Comparison of ENCODE assay signal across 17 cellular contexts in genomic region chr4:8552581-8553205, GRCh38. TPM values are rescaled to one million over a fixed set of nuclear protein-coding genes. Genes with fewer than 3 reads are reported as not detected.
DNase-seq lines count a peak whose midpoint lies in the region; ATAC-seq and TF ChIP-seq lines count a peak whose summit lies in the region.
"Had no signal": no experiment of that assay in that cellular context is flagged by ENCODE, and none has a peak within 500 bp of the region (broad histone marks: within the 10 kb centered on the region; RNA-seq: fewer than 3 reads in every experiment).

No MANE protein-coding gene starts in this region.

- TF ChIP-seq CTCF in GM23338 (conservative IDR thresholded peaks at IDR 0.05; ENCODE audit: low read depth in 2 of 2) (no peak), endodermal cell (conservative IDR thresholded peaks at IDR 0.05) (no peak), osteoblast (IDR thresholded peaks at IDR 0.05; ENCODE audit: extremely low read depth, low read depth, low read length) (no peak), upper lobe of left lung (IDR thresholded peaks at IDR 0.05) (no peak)

- DNase-seq in GM23338 (ENCODE audit: low spot score) (no peak), endodermal cell (peak; percentile 38), osteoblast (ENCODE audit: insufficient read length, low spot score, missing footprints) (peak; percentile 70), upper lobe of left lung (peak; percentile 7 to 33), middle frontal gyrus (ENCODE audit: extremely low spot score, low spot score) (no peak), NCI-H1092 (lab: John Stamatoyannopoulos, UW) (no peak)
- DNase-seq: AML-193; CD4-positive, alpha-beta T cell; DMS153; DMS79; GDM1; GM23248; HCEC 1CT; IMR-90 had no signal

- H3K36me3 ChIP-seq in GM23338 (ENCODE audit: insufficient read depth) (no peaks in the 10 kb centered on the region; the same call in 1 of the 2 replicates), endodermal cell (ENCODE audit: control insufficient read depth, insufficient read depth, low read length) (no peaks in the 10 kb centered on the region), osteoblast (ENCODE audit: insufficient read depth, low read length) (no peaks in the 10 kb centered on the region), upper lobe of left lung (no peaks in the 10 kb centered on the region)

- ATAC-seq in GM23338 = no peak
- ATAC-seq in upper lobe of left lung (ENCODE audit: low FRiP score in 2 of 2) = no peak
- ATAC-seq in HG03342 (IDR thresholded peaks at IDR 0.05; ENCODE audit: unreplicated experiment) = no peak

- H3K27me3 Mint-ChIP-seq in GM23338 (ENCODE audit: insufficient read depth, low read depth, poor library complexity) (peaks cover 15% of the 10 kb centered on the region), endodermal cell (ENCODE audit: insufficient read depth) (no peaks in the 10 kb centered on the region)
- H3K27me3 Mint-ChIP-seq: CD4-positive, alpha-beta T cell had no signal

- H3K9me2 ChIP-seq in GM23338 (ENCODE audit: insufficient read depth) = no peaks in the 10 kb centered on the region

- H3K4me1 ChIP-seq in GM23338 (ENCODE audit: insufficient read depth) (no peaks in the 10 kb centered on the region), endodermal cell (ENCODE audit: control insufficient read depth, insufficient read depth, low read length) (peaks cover 9% of the 10 kb centered on the region), osteoblast (ENCODE audit: insufficient read depth, low read length) (peaks cover 10% of the 10 kb centered on the region), upper lobe of left lung (no peaks in the 10 kb centered on the region)

- TF ChIP-seq EP300 in upper lobe of left lung (IDR thresholded peaks at IDR 0.05) = no peak

- H2AFZ ChIP-seq in GM23338 = no peak overlapping the region
- H2AFZ ChIP-seq in osteoblast (ENCODE audit: low read length) = no peak overlapping the region
- H2AFZ ChIP-seq: GM23248 had no signal

- H3K9ac ChIP-seq in endodermal cell (ENCODE audit: extremely low read depth, low read length, poor library complexity, severe bottlenecking) = no peak overlapping the region
- H3K9ac ChIP-seq: GM23248 had no signal

- no peaks in the 10 kb centered on the region for H3F3A ChIP-seq in GM23338 (replicated peaks; ENCODE audit: low read depth)

- no peak overlapping the region for H3K27ac ChIP-seq in GM23338 (ENCODE audit: low read depth)
- no peak overlapping the region for H3K27ac ChIP-seq in endodermal cell (ENCODE audit: low read depth, low read length)
- H3K27ac ChIP-seq in osteoblast (ENCODE audit: low read depth, low read length) = no peak overlapping the region
- H3K27ac ChIP-seq in upper lobe of left lung = no peak overlapping the region
- H3K27ac ChIP-seq: C4-2B, GM23248 had no signal

- H3K4me2 ChIP-seq in GM23338 (no peak overlapping the region), osteoblast (ENCODE audit: insufficient read depth, low read length) (no peak overlapping the region)

- H3K27ac Mint-ChIP-seq in GM23338 (0 out of 2 replicates have a peak overlapping the region, but pooled peaks have one; percentile 66), endodermal cell (no peak overlapping the region)
- H3K27ac Mint-ChIP-seq: CD4-positive, alpha-beta T cell had no signal

- H3K9me3 ChIP-seq in endodermal cell (ENCODE audit: control insufficient read depth, low read length) (no peaks in the 10 kb centered on the region), osteoblast (ENCODE audit: low read depth, low read length) (no peaks in the 10 kb centered on the region), upper lobe of left lung (no peaks in the 10 kb centered on the region)

- H3K4me3 Mint-ChIP-seq in GM23338 = no peak overlapping the region; the same call in 2 of the 3 replicates
- H3K4me3 Mint-ChIP-seq in endodermal cell = no peak overlapping the region
- H3K4me3 Mint-ChIP-seq: CD4-positive, alpha-beta T cell had no signal

- H3K4me3 ChIP-seq in GM23338 = no peak overlapping the region
- H3K4me3 ChIP-seq in endodermal cell (ENCODE audit: low read length) = no peak overlapping the region
- H3K4me3 ChIP-seq in osteoblast (ENCODE audit: insufficient read depth, low read length) = no peak overlapping the region
- no peak overlapping the region for H3K4me3 ChIP-seq in upper lobe of left lung
- H3K4me3 ChIP-seq: GM23248 had no signal

- no peaks in the 10 kb centered on the region; the same call in 2 of the 3 replicates for H3K36me3 Mint-ChIP-seq in GM23338 (ENCODE audit: low read depth)
- H3K36me3 Mint-ChIP-seq in endodermal cell (ENCODE audit: low read depth) = no peaks in the 10 kb centered on the region

- no peaks in the 10 kb centered on the region for H3K27me3 ChIP-seq in GM23338 (ENCODE audit: insufficient read depth)
- H3K27me3 ChIP-seq in endodermal cell (ENCODE audit: control insufficient read depth, insufficient read depth, low read length, poor library complexity, severe bottlenecking) = no peaks in the 10 kb centered on the region
- no peaks in the 10 kb centered on the region for H3K27me3 ChIP-seq in osteoblast (ENCODE audit: insufficient read depth, low read length)
- no peaks in the 10 kb centered on the region for H3K27me3 ChIP-seq in upper lobe of left lung

- H3K4me1 Mint-ChIP-seq in GM23338 = peaks cover 13% of the 10 kb centered on the region
- H3K4me1 Mint-ChIP-seq in endodermal cell = peaks cover 17% of the 10 kb centered on the region

- WGBS in endodermal cell (ENCODE audit: insufficient coverage in 1 of 2, insufficient read length in 1 of 2), 2 experiments = 78 to 80% methylated on average over 6 to 8 of the region's 8 CpGs
- WGBS in upper lobe of left lung, 2 donors = 87 to 93% methylated on average over 2 to 8 of the region's 8 CpGs

- H3K79me2 ChIP-seq in GM23338 (replicated peaks; ENCODE audit: insufficient read depth) = no peaks in the 10 kb centered on the region
- H3K79me2 ChIP-seq in osteoblast (ENCODE audit: insufficient read depth, low read length) = no peaks in the 10 kb centered on the region

- H3K9me3 Mint-ChIP-seq in GM23338 (no peaks in the 10 kb centered on the region; the same call in 2 of the 3 replicates), endodermal cell (no peaks in the 10 kb centered on the region)
- H3K9me3 Mint-ChIP-seq: CD4-positive, alpha-beta T cell had no signal

- H4K20me1 ChIP-seq in GM23338 (replicated peaks; ENCODE audit: insufficient read depth) (no peaks in the 10 kb centered on the region), osteoblast (ENCODE audit: insufficient read depth, low read length) (no peaks in the 10 kb centered on the region)

- TF ChIP-seq POLR2A in upper lobe of left lung (IDR thresholded peaks at IDR 0.05) = no peak

TF ChIP-seq in GM23338, 12 proteins besides CTCF, POLR2A, EP300 and RAD21 (continues in another document):
- TF ChIP-seq CREB1 (CRISPR knock-in tag; IDR thresholded peaks at IDR 0.05; ENCODE audit: low read depth) (no peak), EZH2phosphoT487 (IDR thresholded peaks at IDR 0.05; ENCODE audit: unreplicated experiment) (no peak), POLR2AphosphoS5 (IDR thresholded peaks at IDR 0.05; ENCODE audit: low read depth) (no peak), ETS1 (IDR thresholded peaks at IDR 0.05) (no peak), JUNB (IDR thresholded peaks at IDR 0.05; ENCODE audit: unreplicated experiment) (no peak), STAT1 (IDR thresholded peaks at IDR 0.05; ENCODE audit: unreplicated experiment) (no peak), REST (IDR thresholded peaks at IDR 0.05; ENCODE audit: unreplicated experiment) (no peak)

RNA-seq across cellular contexts. Expression of gene GPR78, which starts 27.5 kb away (rescaled TPM):
- 2.6 and 2.7 TPM in 2 replicates for total RNA-seq in GM23338 (2014; rRNA removed; shearing (Covaris generic))
- polyA plus RNA-seq in GM23338 (2016; fragmentation: Nextera tagmentation; extraction: Ambion mirVana) = 0.82 and 0.83 TPM in 2 replicates
- total RNA-seq in endodermal cell = 1 to 10 TPM; 3.7 to 8.1 TPM
- 0.82 TPM for polyA plus RNA-seq in endodermal cell (2013, experiment 1 of 2)
- polyA plus RNA-seq in endodermal cell (2013, experiment 2 of 2) = 1.2 TPM
- total RNA-seq in osteoblast = 1.2 and 1.8 TPM in 2 replicates
- under 1 TPM in 2 of 6 donors, not detected in 4; 0.03 to 0.07 TPM for total RNA-seq in upper lobe of left lung
- total RNA-seq: CD4-positive, alpha-beta T cell; Daoy; GM23248 had no signal

RNA-seq across cellular contexts. Expression of gene CPZ, which starts 39.9 kb away (rescaled TPM):
- total RNA-seq in GM23338 (2014; rRNA removed; shearing (Covaris generic)) = 37.3 and 43.1 TPM in 2 replicates
- polyA plus RNA-seq in GM23338 (2016; fragmentation: Nextera tagmentation; extraction: Ambion mirVana) = 24.6 and 29.9 TPM in 2 replicates
- total RNA-seq in endodermal cell = 10 to 100 TPM; 23.9 to 33.6 TPM
- polyA plus RNA-seq in endodermal cell (2013, experiment 1 of 2) = 6.2 TPM
- 7.2 TPM for polyA plus RNA-seq in endodermal cell (2013, experiment 2 of 2)
- 21.2 and 44.5 TPM in 2 replicates for total RNA-seq in osteoblast
- 1 to 10 TPM in 2 of 6 donors, under 1 TPM in 2, not detected in 2; 0.78 to 8.6 (median 1.2) TPM for total RNA-seq in upper lobe of left lung
- total RNA-seq: CD4-positive, alpha-beta T cell had no signal

Comparison
In these comparisons a context has a peak if more than half of its experiments do, and no peak if none do; other contexts are left out.
1. DNase-seq: peak in endodermal cell (single experiment), osteoblast (single experiment) and upper lobe of left lung (2 of 2); none in GM23338 (single experiment), middle frontal gyrus (single experiment) and NCI-H1092 (single experiment).